In genomic region chrX:48890296-48890925, GRCh38 we compare ENCODE assay signal across 8 cellular contexts. TPM values are rescaled to one million over a fixed set of nuclear protein-coding genes. Genes with fewer than 3 reads are reported as not detected.
A peak's percentile ranks its signal among the peaks of the same experiment; 100 is the strongest.
DNase-seq lines count a peak whose midpoint lies in the region; ATAC-seq and TF ChIP-seq lines count a peak whose summit lies in the region.

No MANE protein-coding gene starts in this region.

- H3K36me3 Mint-ChIP-seq in activated naive CD4-positive, alpha-beta T cell treated with anti-CD3 and anti-CD28 coated beads, Interleukin-2, amount 10 ng/mL, durations not matched to agents 7 days and 5 days = peaks cover 9% of the 10 kb centered on the region
- peaks cover 4% of the 10 kb centered on the region for H3K36me3 Mint-ChIP-seq in type B pancreatic cell

- intact Hi-C loops in left colon (cut with DNase I, micrococcal nuclease) = no loop called here

- no peaks in the 10 kb centered on the region for H3K27me3 Mint-ChIP-seq in activated naive CD4-positive, alpha-beta T cell treated with anti-CD3 and anti-CD28 coated beads, Interleukin-2, amount 10 ng/mL, durations not matched to agents 7 days and 5 days
- no peaks in the 10 kb centered on the region for H3K27me3 Mint-ChIP-seq in type B pancreatic cell

- DNase-seq in activated naive CD4-positive, alpha-beta T cell treated with Interleukin-2 at 50 U/mL for 16 hours = peak; percentile 20
- DNase-seq in activated naive CD4-positive, alpha-beta T cell (lab: John Stamatoyannopoulos, UW) = no peak
- no peak for DNase-seq in activated naive CD4-positive, alpha-beta T cell treated with anti-CD3 and anti-CD28 coated beads, Interleukin-2, amount 10 ng/mL, durations not matched to agents 7 days and 5 days
- DNase-seq in left colon (no peak), type B pancreatic cell (ENCODE audit: extremely low spot score, unreplicated experiment) (no peak), NCI-H1436 treated with DMSO at 0.1 percent for 48 hours (lab: John Stamatoyannopoulos, UW) (no peak)

- peak overlapping the region; percentile 85 for H3K27ac Mint-ChIP-seq in activated naive CD4-positive, alpha-beta T cell treated with anti-CD3 and anti-CD28 coated beads, Interleukin-2, amount 10 ng/mL, durations not matched to agents 7 days and 5 days
- H3K27ac Mint-ChIP-seq in type B pancreatic cell = peak overlapping the region; percentile 94

- CTCF ChIA-PET in activated naive CD4-positive, alpha-beta T cell treated with anti-CD3 and anti-CD28 coated beads, Interleukin-2, amount 10 ng/mL, durations not matched to agents 7 days and 5 days (lab: Charles Lee) = interaction anchor here (1.5 kb wide), 1 partner anchor 50 kb away, joined by 7 read pairs; no protein-coding TSS in a partner anchor

- ATAC-seq in left colon (peak; percentile 6), GM18519 (IDR thresholded peaks at IDR 0.05; ENCODE audit: low FRiP score, unreplicated experiment) (no peak), GM19452 (IDR thresholded peaks at IDR 0.05; ENCODE audit: unreplicated experiment) (no peak)

- H3K4me3 Mint-ChIP-seq in activated naive CD4-positive, alpha-beta T cell treated with anti-CD3 and anti-CD28 coated beads, Interleukin-2, amount 10 ng/mL, durations not matched to agents 7 days and 5 days = peak overlapping the region; percentile 91
- peak overlapping the region; percentile 88 for H3K4me3 Mint-ChIP-seq in type B pancreatic cell

- TF ChIP-seq CTCF in type B pancreatic cell (conservative IDR thresholded peaks at IDR 0.05) = no peak

- peaks cover 27% of the 10 kb centered on the region for H3K4me1 Mint-ChIP-seq in activated naive CD4-positive, alpha-beta T cell treated with anti-CD3 and anti-CD28 coated beads, Interleukin-2, amount 10 ng/mL, durations not matched to agents 7 days and 5 days
- H3K4me1 Mint-ChIP-seq in type B pancreatic cell (ENCODE audit: unreplicated experiment) = peaks cover 8% of the 10 kb centered on the region

- H3K9me3 Mint-ChIP-seq in activated naive CD4-positive, alpha-beta T cell treated with anti-CD3 and anti-CD28 coated beads, Interleukin-2, amount 10 ng/mL, durations not matched to agents 7 days and 5 days = no peaks in the 10 kb centered on the region
- H3K9me3 Mint-ChIP-seq in type B pancreatic cell = no peaks in the 10 kb centered on the region

RNA-seq across cellular contexts. Expression of gene TIMM17B, which starts 7.2 kb away (rescaled TPM):
- total RNA-seq in left colon (10 to 100 TPM; 44.6 to 46.7 TPM), type B pancreatic cell (ENCODE audit: low replicate concordance) (64.4 and 77.4 TPM in 2 replicates)

RNA-seq across cellular contexts. Expression of gene PQBP1, which starts 7.3 kb away (rescaled TPM):
- total RNA-seq in left colon = 10 to 100 TPM; 68.8 to 70.5 TPM
- 58.6 and 77.9 TPM in 2 replicates for total RNA-seq in type B pancreatic cell (ENCODE audit: low replicate concordance)

RNA-seq across cellular contexts. Expression of gene SLC35A2, which starts 21.0 kb away (rescaled TPM):
- total RNA-seq in left colon (10 to 100 TPM; 50.0 to 60.6 TPM), type B pancreatic cell (ENCODE audit: low replicate concordance) (33.3 and 79.0 TPM in 2 replicates)

RNA-seq across cellular contexts. Expression of gene PIM2, which starts 28.4 kb away (rescaled TPM):
- total RNA-seq in left colon = 10 to 100 TPM; 11.6 to 20.4 TPM
- 9.3 and 11.5 TPM in 2 replicates for total RNA-seq in type B pancreatic cell (ENCODE audit: low replicate concordance)

RNA-seq across cellular contexts. Expression of gene PCSK1N, which starts 55.0 kb away (rescaled TPM):
- total RNA-seq in left colon (10 to 100 TPM in 1 of 2 donors, 1 to 10 TPM in 1; 8.8 to 21.4 TPM), type B pancreatic cell (ENCODE audit: low replicate concordance) (109 and 246 TPM in 2 replicates)
